ENCODE assay signal across 9 cellular contexts in the genomic region with DNA sequence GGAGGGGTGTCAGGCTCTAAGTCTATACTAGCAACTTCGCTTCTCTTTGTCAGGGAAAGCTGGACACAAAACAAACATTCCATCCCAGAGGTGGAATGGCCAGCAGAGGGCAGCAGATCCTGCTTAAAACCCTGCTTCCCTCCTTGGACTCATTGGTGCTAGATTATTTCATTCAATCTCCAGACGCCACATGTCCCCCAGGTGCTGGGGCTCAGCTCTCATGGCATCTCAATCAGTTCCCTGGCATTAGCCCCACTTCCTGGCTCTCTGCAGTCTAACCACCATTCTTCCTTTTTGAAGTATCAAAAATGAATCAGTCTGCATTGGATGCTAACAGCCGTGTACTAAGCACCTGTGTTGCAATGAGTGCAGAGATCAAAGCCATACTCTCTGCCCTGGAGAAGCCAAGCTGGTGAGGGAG. TPM values are rescaled to one million over a fixed set of nuclear protein-coding genes. Genes with fewer than 3 reads are reported as not detected.
DNase-seq lines count a peak whose midpoint lies in the region; ATAC-seq and TF ChIP-seq lines count a peak whose summit lies in the region.
"Had no signal": no experiment of that assay in that cellular context is flagged by ENCODE, and none has a peak within 500 bp of the region (broad histone marks: within the 10 kb centered on the region; RNA-seq: fewer than 3 reads in every experiment).

No MANE protein-coding gene starts in this region.

- peak; percentile 90 for TF ChIP-seq CTCF in DND-41 (IDR thresholded peaks at IDR 0.05; ENCODE audit: borderline replicate concordance, extremely low read depth, low read length, poor library complexity, severe bottlenecking)
- peak; percentile 100 for TF ChIP-seq CTCF in KMS-11 (conservative IDR thresholded peaks at IDR 0.05; ENCODE audit: low read depth, low read length)

- H4K20me1 ChIP-seq in DND-41 (ENCODE audit: insufficient read depth, low read length): no peaks in the 10 kb centered on the region
- no peaks in the 10 kb centered on the region for H4K20me1 ChIP-seq in KMS-11 (ENCODE audit: insufficient read depth)

- H3K36me3 ChIP-seq in DND-41 (ENCODE audit: insufficient read depth, low read length) (no peaks in the 10 kb centered on the region), KMS-11 (ENCODE audit: insufficient read depth) (no peaks in the 10 kb centered on the region)

- H2AFZ ChIP-seq in DND-41 (ENCODE audit: low read depth, low read length) (no peak overlapping the region), KMS-11 (ENCODE audit: low read depth) (peak overlapping the region; percentile 18; the same call in 1 of the 2 replicates)

- H3K27me3 ChIP-seq in DND-41 (ENCODE audit: insufficient read depth, low read length, poor library complexity): peaks cover 15% of the 10 kb centered on the region
- H3K27me3 ChIP-seq in KMS-11 (ENCODE audit: insufficient read depth, low read depth): no peaks in the 10 kb centered on the region

- H3K4me1 ChIP-seq in DND-41 (ENCODE audit: insufficient read depth, low read length) (0 out of 2 replicates have a peak, but pooled peaks cover 3% of the 10 kb centered on the region), KMS-11 (ENCODE audit: low read depth, poor library complexity, severe bottlenecking) (peaks cover 8% of the 10 kb centered on the region)

- H3K79me2 ChIP-seq in DND-41 (ENCODE audit: insufficient read depth, low read length) (no peaks in the 10 kb centered on the region), KMS-11 (ENCODE audit: insufficient read depth, low read depth) (no peaks in the 10 kb centered on the region)

- no peak overlapping the region for H3K4me3 ChIP-seq in DND-41 (ENCODE audit: low read depth in 1 of 2, low read length in 2 of 2)
- H3K4me3 ChIP-seq in KMS-11 (IDR thresholded peaks at IDR 0.05; ENCODE audit: insufficient read depth, low read depth, low read length): no peak overlapping the region

- DNase-seq in DND-41 (peak; percentile 74), T-helper 1 cell (peak in 3 of 5 donors; percentile 11 to 36 (median 34)), astrocyte of the hippocampus (ENCODE audit: low read depth, low spot score) (peak; percentile 78), hypothalamus (lab: John Stamatoyannopoulos, UW) (peak in 36 of 51 donors; percentile 5 to 73 (median 38)), smooth muscle cell of the brain vasculature (ENCODE audit: low read depth, low spot score) (peak; percentile 32), mesenteric fat pad (ENCODE audit: low spot score) (no peak)
- DNase-seq: activated B cell treated with CpG ODN at 0.5 μM for 24 hours had no signal

- H3K4me2 ChIP-seq in DND-41 (ENCODE audit: insufficient read depth, low read length): no peak overlapping the region
- H3K4me2 ChIP-seq in KMS-11: no peak overlapping the region

- ATAC-seq in DND-41 (ENCODE audit: insufficient read depth, low read depth): peak; percentile 90
- no peak for ATAC-seq in GM18517 (IDR thresholded peaks at IDR 0.05; ENCODE audit: unreplicated experiment)

- H3K27ac ChIP-seq in DND-41 (ENCODE audit: low read length): no peak overlapping the region
- no peak overlapping the region for H3K27ac ChIP-seq in KMS-11

- no peaks in the 10 kb centered on the region for H3K9me3 ChIP-seq in DND-41 (ENCODE audit: insufficient read depth, low read length, severe bottlenecking)

- H3K9ac ChIP-seq in DND-41 (ENCODE audit: low read depth, low read length) (no peak overlapping the region), KMS-11 (no peak overlapping the region)

RNA-seq across cellular contexts. Expression of a gene that starts 8.1 kb away (rescaled TPM):
- total RNA-seq in mesenteric fat pad: 184 TPM
- total RNA-seq: activated B cell treated with CpG ODN at 0.5 μM for 24 hours had no signal

RNA-seq across cellular contexts. Expression of a gene that starts 38.2 kb away (rescaled TPM):
- not detected for total RNA-seq in mesenteric fat pad
- total RNA-seq: activated B cell treated with CpG ODN at 0.5 μM for 24 hours had no signal

RNA-seq across cellular contexts. Expression of a gene that starts 47.1 kb away (rescaled TPM):
- 56.2 TPM for total RNA-seq in mesenteric fat pad

RNA-seq across cellular contexts. Expression of a gene that starts 51.6 kb away (rescaled TPM):
- not detected for total RNA-seq in mesenteric fat pad
- total RNA-seq: activated B cell treated with CpG ODN at 0.5 μM for 24 hours had no signal
